Comparison of ENCODE assay signal across 1 cellular context in the genomic region with DNA sequence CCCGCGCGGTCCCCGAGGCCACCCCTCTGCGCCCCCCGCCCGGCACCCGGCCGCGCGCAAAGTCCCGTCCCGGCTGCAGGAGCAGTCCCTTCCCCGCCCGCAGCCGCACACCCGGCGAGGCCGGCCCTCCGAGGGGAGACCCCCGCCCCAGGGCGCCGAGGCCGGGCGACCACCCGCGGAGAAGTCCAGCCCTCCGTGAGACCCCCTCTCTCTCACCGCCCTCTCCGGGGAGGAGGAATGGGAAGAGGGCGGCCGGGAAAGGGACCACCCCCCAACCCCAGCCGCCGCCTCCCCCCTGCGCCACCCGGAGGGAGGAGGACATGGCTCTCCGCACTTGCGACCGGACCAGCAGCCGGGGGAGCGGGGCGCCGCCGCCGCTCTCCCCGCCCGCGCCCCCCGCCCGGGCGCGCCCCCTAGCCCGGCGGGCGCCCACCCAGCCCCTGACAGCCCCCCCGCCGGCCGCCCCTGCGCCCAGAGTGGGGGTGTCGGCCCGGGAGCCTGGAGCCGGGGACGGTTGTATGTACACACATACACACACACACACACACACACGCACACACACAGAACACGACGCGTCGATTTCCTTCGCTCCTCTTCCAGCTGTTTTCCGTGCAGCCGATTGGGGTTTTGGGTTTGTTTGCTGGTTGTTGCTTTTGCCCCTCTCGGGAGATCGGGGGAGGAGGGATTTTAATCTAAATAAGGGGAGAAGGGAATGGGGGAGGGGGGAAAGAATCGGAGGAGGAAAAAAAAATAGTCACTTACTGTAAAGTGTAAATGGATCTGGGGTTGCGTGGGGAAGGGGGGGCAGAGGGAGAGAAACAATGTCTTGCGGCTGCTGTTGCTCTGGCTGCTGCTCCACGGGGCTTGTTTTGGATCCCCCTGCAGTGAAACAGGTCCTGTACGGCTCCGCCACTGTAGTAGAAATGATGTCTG.
TF ChIP-seq lines count a peak whose summit lies in the region.

TSS of gene ATXN1 (minus strand) at position 925 of the 933 bp plus-strand sequence.

TF ChIP-seq in HepG2, 621 proteins besides CTCF, POLR2A, EP300 and RAD21 (continued from another document and continues in another):
- TF ChIP-seq ELK4 (CRISPR knock-in tag; IDR thresholded peaks at IDR 0.05; ENCODE audit: borderline replicate concordance) (no peak), GLI4 (CRISPR knock-in tag; IDR thresholded peaks at IDR 0.05; ENCODE audit: borderline replicate concordance) (no peak), MAF1 (CRISPR knock-in tag; IDR thresholded peaks at IDR 0.05; ENCODE audit: borderline replicate concordance) (no peak), ATF2 (CRISPR knock-in tag; IDR thresholded peaks at IDR 0.05) (no peak), CEBPB (IDR thresholded peaks at IDR 0.05; ENCODE audit: borderline replicate concordance, low read depth, low read length) (no peak), ZNF180 (CRISPR knock-in tag; IDR thresholded peaks at IDR 0.05; ENCODE audit: borderline replicate concordance, low read depth) (no peak), ZNF746 (CRISPR knock-in tag; IDR thresholded peaks at IDR 0.05) (no peak), TEAD2 (CRISPR knock-in tag; IDR thresholded peaks at IDR 0.05) (no peak), ZNF496 (CRISPR knock-in tag; IDR thresholded peaks at IDR 0.05; ENCODE audit: insufficient replicate concordance) (no peak), SMAD3 (CRISPR knock-in tag; IDR thresholded peaks at IDR 0.05) (no peak), NFE2L1 (CRISPR knock-in tag; IDR thresholded peaks at IDR 0.05; ENCODE audit: borderline replicate concordance) (no peak), REPIN1 (CRISPR knock-in tag; IDR thresholded peaks at IDR 0.05; ENCODE audit: borderline replicate concordance, low read depth) (no peak; the same call in 1 of the 2 replicates), DMAP1 (CRISPR knock-in tag; IDR thresholded peaks at IDR 0.05) (no peak), DPF2 (CRISPR knock-in tag; IDR thresholded peaks at IDR 0.05; ENCODE audit: borderline replicate concordance, low read depth) (no peak), ZNF317 (CRISPR knock-in tag; IDR thresholded peaks at IDR 0.05) (no peak), PRDM15 (CRISPR knock-in tag; IDR thresholded peaks at IDR 0.05) (no peak), STAG1 (CRISPR knock-in tag; IDR thresholded peaks at IDR 0.05) (no peak), HDAC6 (IDR thresholded peaks at IDR 0.05; ENCODE audit: low read depth, low read length) (no peak), ZNF282 (IDR thresholded peaks at IDR 0.05; ENCODE audit: partially characterized antibody) (no peak), TCF12 (IDR thresholded peaks at IDR 0.05) (no peak), TCF12 (CRISPR knock-in tag; IDR thresholded peaks at IDR 0.05) (no peak), ZNF543 (CRISPR knock-in tag; IDR thresholded peaks at IDR 0.05) (no peak), ATF6 (CRISPR knock-in tag; conservative IDR thresholded peaks at IDR 0.05) (no peak), EHMT2 (IDR thresholded peaks at IDR 0.05; ENCODE audit: borderline replicate concordance, low read depth, low read length) (no peak), SMAD1 (CRISPR knock-in tag; IDR thresholded peaks at IDR 0.05; ENCODE audit: borderline replicate concordance, low read depth) (no peak), CEBPZ (IDR thresholded peaks at IDR 0.05; ENCODE audit: low read length) (no peak), ZFP36L1 (CRISPR knock-in tag; IDR thresholded peaks at IDR 0.05) (no peak)
- TF ChIP-seq, protein P1, sequence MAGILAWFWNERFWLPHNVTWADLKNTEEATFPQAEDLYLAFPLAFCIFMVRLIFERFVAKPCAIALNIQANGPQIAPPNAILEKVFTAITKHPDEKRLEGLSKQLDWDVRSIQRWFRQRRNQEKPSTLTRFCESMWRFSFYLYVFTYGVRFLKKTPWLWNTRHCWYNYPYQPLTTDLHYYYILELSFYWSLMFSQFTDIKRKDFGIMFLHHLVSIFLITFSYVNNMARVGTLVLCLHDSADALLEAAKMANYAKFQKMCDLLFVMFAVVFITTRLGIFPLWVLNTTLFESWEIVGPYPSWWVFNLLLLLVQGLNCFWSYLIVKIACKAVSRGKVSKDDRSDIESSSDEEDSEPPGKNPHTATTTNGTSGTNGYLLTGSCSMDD (CRISPR knock-in tag; IDR thresholded peaks at IDR 0.05): no peak
- TF ChIP-seq, protein P2, sequence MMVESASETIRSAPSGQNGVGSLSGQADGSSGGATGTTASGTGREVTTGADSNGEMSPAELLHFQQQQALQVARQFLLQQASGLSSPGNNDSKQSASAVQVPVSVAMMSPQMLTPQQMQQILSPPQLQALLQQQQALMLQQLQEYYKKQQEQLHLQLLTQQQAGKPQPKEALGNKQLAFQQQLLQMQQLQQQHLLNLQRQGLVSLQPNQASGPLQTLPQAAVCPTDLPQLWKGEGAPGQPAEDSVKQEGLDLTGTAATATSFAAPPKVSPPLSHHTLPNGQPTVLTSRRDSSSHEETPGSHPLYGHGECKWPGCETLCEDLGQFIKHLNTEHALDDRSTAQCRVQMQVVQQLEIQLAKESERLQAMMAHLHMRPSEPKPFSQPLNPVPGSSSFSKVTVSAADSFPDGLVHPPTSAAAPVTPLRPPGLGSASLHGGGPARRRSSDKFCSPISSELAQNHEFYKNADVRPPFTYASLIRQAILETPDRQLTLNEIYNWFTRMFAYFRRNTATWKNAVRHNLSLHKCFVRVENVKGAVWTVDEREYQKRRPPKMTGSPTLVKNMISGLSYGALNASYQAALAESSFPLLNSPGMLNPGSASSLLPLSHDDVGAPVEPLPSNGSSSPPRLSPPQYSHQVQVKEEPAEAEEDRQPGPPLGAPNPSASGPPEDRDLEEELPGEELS (CRISPR knock-in tag; IDR thresholded peaks at IDR 0.05): no peak
- TF ChIP-seq, protein P3, sequence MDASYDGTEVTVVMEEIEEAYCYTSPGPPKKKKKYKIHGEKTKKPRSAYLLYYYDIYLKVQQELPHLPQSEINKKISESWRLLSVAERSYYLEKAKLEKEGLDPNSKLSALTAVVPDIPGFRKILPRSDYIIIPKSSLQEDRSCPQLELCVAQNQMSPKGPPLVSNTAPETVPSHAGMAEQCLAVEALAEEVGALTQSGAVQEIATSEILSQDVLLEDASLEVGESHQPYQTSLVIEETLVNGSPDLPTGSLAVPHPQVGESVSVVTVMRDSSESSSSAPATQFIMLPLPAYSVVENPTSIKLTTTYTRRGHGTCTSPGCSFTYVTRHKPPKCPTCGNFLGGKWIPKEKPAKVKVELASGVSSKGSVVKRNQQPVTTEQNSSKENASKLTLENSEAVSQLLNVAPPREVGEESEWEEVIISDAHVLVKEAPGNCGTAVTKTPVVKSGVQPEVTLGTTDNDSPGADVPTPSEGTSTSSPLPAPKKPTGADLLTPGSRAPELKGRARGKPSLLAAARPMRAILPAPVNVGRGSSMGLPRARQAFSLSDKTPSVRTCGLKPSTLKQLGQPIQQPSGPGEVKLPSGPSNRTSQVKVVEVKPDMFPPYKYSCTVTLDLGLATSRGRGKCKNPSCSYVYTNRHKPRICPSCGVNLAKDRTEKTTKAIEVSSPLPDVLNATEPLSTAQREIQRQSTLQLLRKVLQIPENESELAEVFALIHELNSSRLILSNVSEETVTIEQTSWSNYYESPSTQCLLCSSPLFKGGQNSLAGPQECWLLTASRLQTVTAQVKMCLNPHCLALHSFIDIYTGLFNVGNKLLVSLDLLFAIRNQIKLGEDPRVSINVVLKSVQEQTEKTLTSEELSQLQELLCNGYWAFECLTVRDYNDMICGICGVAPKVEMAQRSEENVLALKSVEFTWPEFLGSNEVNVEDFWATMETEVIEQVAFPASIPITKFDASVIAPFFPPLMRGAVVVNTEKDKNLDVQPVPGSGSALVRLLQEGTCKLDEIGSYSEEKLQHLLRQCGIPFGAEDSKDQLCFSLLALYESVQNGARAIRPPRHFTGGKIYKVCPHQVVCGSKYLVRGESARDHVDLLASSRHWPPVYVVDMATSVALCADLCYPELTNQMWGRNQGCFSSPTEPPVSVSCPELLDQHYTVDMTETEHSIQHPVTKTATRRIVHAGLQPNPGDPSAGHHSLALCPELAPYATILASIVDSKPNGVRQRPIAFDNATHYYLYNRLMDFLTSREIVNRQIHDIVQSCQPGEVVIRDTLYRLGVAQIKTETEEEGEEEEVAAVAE (CRISPR knock-in tag; IDR thresholded peaks at IDR 0.05; ENCODE audit: borderline replicate concordance): no peak
- TF ChIP-seq, protein P4, sequence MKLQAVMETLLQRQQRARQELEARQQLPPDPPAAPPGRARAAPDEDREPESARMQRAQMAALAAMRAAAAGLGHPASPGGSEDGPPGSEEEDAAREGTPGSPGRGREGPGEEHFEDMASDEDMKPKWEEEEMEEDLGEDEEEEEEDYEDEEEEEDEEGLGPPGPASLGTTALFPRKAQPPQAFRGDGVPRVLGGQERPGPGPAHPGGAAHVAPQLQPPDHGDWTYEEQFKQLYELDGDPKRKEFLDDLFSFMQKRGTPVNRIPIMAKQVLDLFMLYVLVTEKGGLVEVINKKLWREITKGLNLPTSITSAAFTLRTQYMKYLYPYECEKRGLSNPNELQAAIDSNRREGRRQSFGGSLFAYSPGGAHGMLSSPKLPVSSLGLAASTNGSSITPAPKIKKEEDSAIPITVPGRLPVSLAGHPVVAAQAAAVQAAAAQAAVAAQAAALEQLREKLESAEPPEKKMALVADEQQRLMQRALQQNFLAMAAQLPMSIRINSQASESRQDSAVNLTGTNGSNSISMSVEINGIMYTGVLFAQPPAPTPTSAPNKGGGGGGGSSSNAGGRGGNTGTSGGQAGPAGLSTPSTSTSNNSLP (IDR thresholded peaks at IDR 0.05; ENCODE audit: low read depth, low read length): no peak
